ENCODE assay signal across 8 cellular contexts in the genomic region with DNA sequence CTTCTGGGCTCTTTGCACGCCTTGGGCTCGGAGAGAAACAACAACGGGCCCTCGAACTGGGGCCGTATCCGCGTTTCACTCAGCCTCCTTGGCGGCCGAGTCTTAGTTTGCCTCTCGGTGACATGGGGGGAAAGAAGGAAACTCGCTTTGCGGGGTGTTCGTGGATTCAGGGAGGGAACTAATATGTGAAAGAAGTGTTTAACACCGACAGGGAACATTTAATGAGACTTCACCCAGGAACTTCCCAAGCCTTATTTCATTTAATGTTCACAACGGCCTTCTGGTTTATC. TPM values are rescaled to one million over a fixed set of nuclear protein-coding genes. Genes with fewer than 3 reads are reported as not detected.
A peak's percentile ranks its signal among the peaks of the same experiment; 100 is the strongest.
DNase-seq lines count a peak whose midpoint lies in the region; ATAC-seq and TF ChIP-seq lines count a peak whose summit lies in the region.

No MANE protein-coding gene starts in this region.

- CTCF ChIA-PET in activated naive CD4-positive, alpha-beta T cell treated with anti-CD3 and anti-CD28 coated beads, Interleukin-2, amount 10 ng/mL, durations not matched to agents 7 days and 5 days (lab: Charles Lee): no interaction called here

- no peaks in the 10 kb centered on the region for H3K27me3 ChIP-seq in body of pancreas
- no peaks in the 10 kb centered on the region for H3K27me3 ChIP-seq in transverse colon

- peaks cover 69% of the 10 kb centered on the region for H3K4me1 Mint-ChIP-seq in activated naive CD4-positive, alpha-beta T cell treated with anti-CD3 and anti-CD28 coated beads, Interleukin-2, amount 10 ng/mL, durations not matched to agents 7 days and 5 days
- peaks cover 51% of the 10 kb centered on the region for H3K4me1 Mint-ChIP-seq in memory B cell

- peak overlapping the region; percentile 72 to 96 for H3K4me3 ChIP-seq in body of pancreas
- peak overlapping the region; percentile 81 to 95 (median 94) for H3K4me3 ChIP-seq in transverse colon

- no peaks in the 10 kb centered on the region for H3K36me3 ChIP-seq in body of pancreas (replicated peaks in 1 of 2; ENCODE audit: insufficient read depth in 1 of 2, low read depth in 2 of 2)
- H3K36me3 ChIP-seq in transverse colon: no peaks in the 10 kb centered on the region

- peaks cover 39% of the 10 kb centered on the region for H3K36me3 Mint-ChIP-seq in activated naive CD4-positive, alpha-beta T cell treated with anti-CD3 and anti-CD28 coated beads, Interleukin-2, amount 10 ng/mL, durations not matched to agents 7 days and 5 days
- H3K36me3 Mint-ChIP-seq in memory B cell: peaks cover 3% of the 10 kb centered on the region

- intact Hi-C loops in body of pancreas (cut with DNase I): no loop called here
- intact Hi-C loops in transverse colon (cut with DNase I; ENCODE audit: low total_unique reads): no loop called here

- H3K27me3 Mint-ChIP-seq in activated naive CD4-positive, alpha-beta T cell treated with anti-CD3 and anti-CD28 coated beads, Interleukin-2, amount 10 ng/mL, durations not matched to agents 7 days and 5 days: no peaks in the 10 kb centered on the region
- H3K27me3 Mint-ChIP-seq in memory B cell: no peaks in the 10 kb centered on the region

- H3K4me1 ChIP-seq in body of pancreas: peaks cover 60% of the 10 kb centered on the region
- H3K4me1 ChIP-seq in transverse colon: peaks cover 43 to 68% (median 56%) of the 10 kb centered on the region in 4 donors

- DNase-seq in activated naive CD4-positive, alpha-beta T cell treated with anti-CD3 and anti-CD28 coated beads, Interleukin-2, amount 10 ng/mL, durations not matched to agents 7 days and 5 days: no peak
- no peak for DNase-seq in activated naive CD4-positive, alpha-beta T cell treated with anti-CD3 and anti-CD28 coated beads, Interleukin-2, amount 50 U/mL, for 16 hours
- DNase-seq in body of pancreas (no peak), memory B cell (ENCODE audit: low spot score in 2 of 2) (no peak), transverse colon (no peak), HT-29 (ENCODE audit: low spot score) (no peak), NCI-H2171 (lab: John Stamatoyannopoulos, UW) (no peak)

- in situ Hi-C loops in transverse colon (cut with MboI; ENCODE audit: low pct_ligation_motif_present in 1 of 4, low pct_unique_long_range_greater_than_20kb in 1 of 4, low sequenced_read_pairs in 3 of 4): no loop called here

- TF ChIP-seq CTCF in body of pancreas (IDR thresholded peaks at IDR 0.05): no peak
- TF ChIP-seq CTCF in transverse colon (IDR thresholded peaks at IDR 0.05): no peak

- H3K9me3 ChIP-seq in body of pancreas (no peaks in the 10 kb centered on the region), transverse colon (no peaks in the 10 kb centered on the region)

- peak overlapping the region; percentile 89 for H3K4me3 Mint-ChIP-seq in activated naive CD4-positive, alpha-beta T cell treated with anti-CD3 and anti-CD28 coated beads, Interleukin-2, amount 10 ng/mL, durations not matched to agents 7 days and 5 days
- peak overlapping the region; percentile 98 for H3K4me3 Mint-ChIP-seq in memory B cell

- TF ChIP-seq EP300 in transverse colon (IDR thresholded peaks at IDR 0.05; ENCODE audit: low read depth): no peak

- peak overlapping the region; percentile 99 for H3K27ac Mint-ChIP-seq in activated naive CD4-positive, alpha-beta T cell treated with anti-CD3 and anti-CD28 coated beads, Interleukin-2, amount 10 ng/mL, durations not matched to agents 7 days and 5 days
- peak overlapping the region; percentile 96 for H3K27ac Mint-ChIP-seq in memory B cell

- 0% methylated on average over 10 to 15 of the region's 15 CpGs for WGBS in body of pancreas, 2 donors
- 1 to 8% methylated on average over 2 to 15 of the region's 15 CpGs for WGBS in transverse colon (ENCODE audit: low coverage in 1 of 2), 2 donors

- TF ChIP-seq POLR2A in body of pancreas (IDR thresholded peaks at IDR 0.05) (no peak), transverse colon (IDR thresholded peaks at IDR 0.05) (no peak)

- ATAC-seq in body of pancreas (no peak), memory B cell (ENCODE audit: low read depth) (no peak), GM21717 (IDR thresholded peaks at IDR 0.05; ENCODE audit: unreplicated experiment) (no peak)

- H3K27ac ChIP-seq in body of pancreas: peak overlapping the region; percentile 88 to 97 (median 96)
- peak overlapping the region; percentile 98 to 99 (median 99) for H3K27ac ChIP-seq in transverse colon

- H3K9me3 Mint-ChIP-seq in activated naive CD4-positive, alpha-beta T cell treated with anti-CD3 and anti-CD28 coated beads, Interleukin-2, amount 10 ng/mL, durations not matched to agents 7 days and 5 days: no peaks in the 10 kb centered on the region
- H3K9me3 Mint-ChIP-seq in memory B cell: no peaks in the 10 kb centered on the region

RNA-seq across cellular contexts. Expression of gene RALY, which starts 0.9 kb away (rescaled TPM):
- total RNA-seq in body of pancreas (10 to 100 TPM; 37.9 to 49.3 TPM), transverse colon (100 to 1,000 TPM in 3 of 4 donors, 10 to 100 TPM in 1; 71.6 to 166 (median 149) TPM)
- total RNA-seq in HT-29 (2014; rRNA removed; shearing (Covaris generic)): 290 and 301 TPM in 2 replicates
